ENCODE assay signal across 1 cellular context in the genomic region with DNA sequence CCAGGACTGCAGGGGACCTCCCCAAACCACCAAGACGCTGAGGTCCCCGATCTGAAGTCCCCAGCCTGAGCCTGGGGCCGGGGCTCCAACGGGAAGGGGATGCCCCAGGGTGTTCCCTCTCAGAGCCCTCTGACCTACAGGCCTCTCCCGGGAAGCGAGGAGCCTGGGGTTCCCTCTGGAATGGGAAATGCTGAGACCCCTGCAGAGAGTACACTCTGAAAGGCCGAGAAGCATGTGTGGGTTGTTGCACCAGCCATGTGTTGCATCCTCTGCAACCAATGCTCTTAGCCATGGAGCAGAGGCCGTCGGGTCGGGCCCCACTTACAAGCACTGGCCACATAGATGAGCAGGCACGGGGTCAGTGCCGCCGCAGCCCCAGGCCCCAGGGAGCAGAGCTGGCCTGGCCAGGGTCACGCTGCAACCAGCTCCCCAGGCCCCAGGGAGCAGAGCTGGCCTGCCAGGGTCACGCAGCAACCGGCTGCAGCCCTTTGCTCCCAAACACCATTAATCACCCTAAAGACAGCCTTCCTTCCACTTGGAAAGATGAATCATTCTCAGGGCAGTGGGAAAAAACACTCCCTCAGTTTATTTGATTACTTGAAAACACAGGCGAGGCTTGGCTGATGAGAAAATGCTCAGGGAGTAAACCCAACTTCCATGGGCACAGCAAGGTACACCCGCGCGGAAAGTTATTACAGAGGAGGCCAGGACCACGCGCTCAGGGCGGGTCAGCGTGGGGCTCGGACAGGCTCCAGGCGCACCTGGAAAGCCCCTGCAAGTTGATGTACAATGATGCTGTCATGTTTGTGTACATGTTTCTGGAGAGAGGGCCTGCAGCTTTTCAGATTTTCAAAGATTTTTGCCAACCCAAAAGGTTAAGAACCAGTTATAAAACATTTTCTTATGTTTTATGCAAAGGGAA.
TF ChIP-seq lines count a peak whose summit lies in the region.

No MANE protein-coding gene starts in this region.

TF ChIP-seq in HepG2, 621 proteins besides CTCF, POLR2A, EP300 and RAD21 (continued from another document and continues in another):
- TF ChIP-seq, protein P1, sequence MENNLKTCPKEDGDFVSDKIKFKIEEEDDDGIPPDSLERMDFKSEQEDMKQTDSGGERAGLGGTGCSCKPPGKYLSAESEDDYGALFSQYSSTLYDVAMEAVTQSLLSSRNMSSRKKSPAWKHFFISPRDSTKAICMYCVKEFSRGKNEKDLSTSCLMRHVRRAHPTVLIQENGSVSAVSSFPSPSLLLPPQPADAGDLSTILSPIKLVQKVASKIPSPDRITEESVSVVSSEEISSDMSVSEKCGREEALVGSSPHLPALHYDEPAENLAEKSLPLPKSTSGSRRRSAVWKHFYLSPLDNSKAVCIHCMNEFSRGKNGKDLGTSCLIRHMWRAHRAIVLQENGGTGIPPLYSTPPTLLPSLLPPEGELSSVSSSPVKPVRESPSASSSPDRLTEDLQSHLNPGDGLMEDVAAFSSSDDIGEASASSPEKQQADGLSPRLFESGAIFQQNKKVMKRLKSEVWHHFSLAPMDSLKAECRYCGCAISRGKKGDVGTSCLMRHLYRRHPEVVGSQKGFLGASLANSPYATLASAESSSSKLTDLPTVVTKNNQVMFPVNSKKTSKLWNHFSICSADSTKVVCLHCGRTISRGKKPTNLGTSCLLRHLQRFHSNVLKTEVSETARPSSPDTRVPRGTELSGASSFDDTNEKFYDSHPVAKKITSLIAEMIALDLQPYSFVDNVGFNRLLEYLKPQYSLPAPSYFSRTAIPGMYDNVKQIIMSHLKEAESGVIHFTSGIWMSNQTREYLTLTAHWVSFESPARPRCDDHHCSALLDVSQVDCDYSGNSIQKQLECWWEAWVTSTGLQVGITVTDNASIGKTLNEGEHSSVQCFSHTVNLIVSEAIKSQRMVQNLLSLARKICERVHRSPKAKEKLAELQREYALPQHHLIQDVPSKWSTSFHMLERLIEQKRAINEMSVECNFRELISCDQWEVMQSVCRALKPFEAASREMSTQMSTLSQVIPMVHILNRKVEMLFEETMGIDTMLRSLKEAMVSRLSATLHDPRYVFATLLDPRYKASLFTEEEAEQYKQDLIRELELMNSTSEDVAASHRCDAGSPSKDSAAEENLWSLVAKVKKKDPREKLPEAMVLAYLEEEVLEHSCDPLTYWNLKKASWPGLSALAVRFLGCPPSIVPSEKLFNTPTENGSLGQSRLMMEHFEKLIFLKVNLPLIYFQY (CRISPR knock-in tag; IDR thresholded peaks at IDR 0.05; ENCODE audit: borderline replicate concordance) = no peak
- TF ChIP-seq NONO (IDR thresholded peaks at IDR 0.05) (no peak), NONO (CRISPR knock-in tag; conservative IDR thresholded peaks at IDR 0.05) (no peak), CC2D1A (CRISPR knock-in tag; IDR thresholded peaks at IDR 0.05) (no peak), GABPB1 (CRISPR knock-in tag; IDR thresholded peaks at IDR 0.05) (peak; percentile 41; the same call in 1 of the 2 replicates), ZNF350 (CRISPR knock-in tag; IDR thresholded peaks at IDR 0.05; ENCODE audit: borderline replicate concordance, low read depth) (peak; percentile 44; the same call in 1 of the 2 replicates), ZNF225 (CRISPR knock-in tag; IDR thresholded peaks at IDR 0.05) (0 out of 2 replicates have a peak, but pooled peaks have one; percentile 19), ZNF572 (CRISPR knock-in tag; IDR thresholded peaks at IDR 0.05) (no peak), CAMTA2 (CRISPR knock-in tag; IDR thresholded peaks at IDR 0.05; ENCODE audit: borderline replicate concordance) (0 out of 2 replicates have a peak, but pooled peaks have one; percentile 38), NFKBIZ (CRISPR knock-in tag; IDR thresholded peaks at IDR 0.05) (no peak), ZFY (CRISPR knock-in tag; IDR thresholded peaks at IDR 0.05) (peak; percentile 55), SPEN (CRISPR knock-in tag; IDR thresholded peaks at IDR 0.05; ENCODE audit: low read depth) (0 out of 2 replicates have a peak, but pooled peaks have one; percentile 33), SMAD1 (CRISPR knock-in tag; IDR thresholded peaks at IDR 0.05; ENCODE audit: borderline replicate concordance, low read depth) (0 out of 2 replicates have a peak, but pooled peaks have one; percentile 18), ZNF75D (CRISPR knock-in tag; IDR thresholded peaks at IDR 0.05; ENCODE audit: borderline replicate concordance) (no peak), ZNF777 (CRISPR knock-in tag; IDR thresholded peaks at IDR 0.05) (no peak), ZKSCAN8 (CRISPR knock-in tag; IDR thresholded peaks at IDR 0.05; ENCODE audit: borderline replicate concordance) (no peak), SMC3 (IDR thresholded peaks at IDR 0.05; ENCODE audit: low read length) (no peak), ZNF326 (CRISPR knock-in tag; IDR thresholded peaks at IDR 0.05; ENCODE audit: borderline replicate concordance) (no peak), ZFP62 (CRISPR knock-in tag; IDR thresholded peaks at IDR 0.05) (no peak), MAF1 (CRISPR knock-in tag; IDR thresholded peaks at IDR 0.05; ENCODE audit: borderline replicate concordance) (no peak), ZNF263 (CRISPR knock-in tag; IDR thresholded peaks at IDR 0.05) (no peak), DNMT1 (CRISPR knock-in tag; IDR thresholded peaks at IDR 0.05) (no peak), RCOR2 (CRISPR knock-in tag; IDR thresholded peaks at IDR 0.05) (0 out of 2 replicates have a peak, but pooled peaks have one; percentile 49), NR2F1 (CRISPR knock-in tag; IDR thresholded peaks at IDR 0.05) (peak in 1 of 2 experiments; percentile 37; a peak in 2 of 4 replicates), MEIS1 (CRISPR knock-in tag; IDR thresholded peaks at IDR 0.05; ENCODE audit: borderline replicate concordance) (peak; percentile 100; the same call in 1 of the 2 replicates), ZFP41 (CRISPR knock-in tag; IDR thresholded peaks at IDR 0.05; ENCODE audit: borderline replicate concordance) (no peak), ZNF629 (CRISPR knock-in tag; conservative IDR thresholded peaks at IDR 0.05) (no peak), PRMT3 (CRISPR knock-in tag; IDR thresholded peaks at IDR 0.05; ENCODE audit: borderline replicate concordance, low read depth) (no peak), ZNF501 (CRISPR knock-in tag; IDR thresholded peaks at IDR 0.05) (peak; percentile 66; the same call in 1 of the 2 replicates), ZFP36 (IDR thresholded peaks at IDR 0.05; ENCODE audit: borderline replicate concordance, low read depth, low read length, partially characterized antibody) (no peak), ZNF761 (CRISPR knock-in tag; conservative IDR thresholded peaks at IDR 0.05) (no peak), ZNF136 (CRISPR knock-in tag; IDR thresholded peaks at IDR 0.05; ENCODE audit: low read depth) (no peak)
- TF ChIP-seq, protein P2, sequence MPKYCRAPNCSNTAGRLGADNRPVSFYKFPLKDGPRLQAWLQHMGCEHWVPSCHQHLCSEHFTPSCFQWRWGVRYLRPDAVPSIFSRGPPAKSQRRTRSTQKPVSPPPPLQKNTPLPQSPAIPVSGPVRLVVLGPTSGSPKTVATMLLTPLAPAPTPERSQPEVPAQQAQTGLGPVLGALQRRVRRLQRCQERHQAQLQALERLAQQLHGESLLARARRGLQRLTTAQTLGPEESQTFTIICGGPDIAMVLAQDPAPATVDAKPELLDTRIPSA (CRISPR knock-in tag; IDR thresholded peaks at IDR 0.05; ENCODE audit: borderline replicate concordance) = no peak
- TF ChIP-seq, protein P3, sequence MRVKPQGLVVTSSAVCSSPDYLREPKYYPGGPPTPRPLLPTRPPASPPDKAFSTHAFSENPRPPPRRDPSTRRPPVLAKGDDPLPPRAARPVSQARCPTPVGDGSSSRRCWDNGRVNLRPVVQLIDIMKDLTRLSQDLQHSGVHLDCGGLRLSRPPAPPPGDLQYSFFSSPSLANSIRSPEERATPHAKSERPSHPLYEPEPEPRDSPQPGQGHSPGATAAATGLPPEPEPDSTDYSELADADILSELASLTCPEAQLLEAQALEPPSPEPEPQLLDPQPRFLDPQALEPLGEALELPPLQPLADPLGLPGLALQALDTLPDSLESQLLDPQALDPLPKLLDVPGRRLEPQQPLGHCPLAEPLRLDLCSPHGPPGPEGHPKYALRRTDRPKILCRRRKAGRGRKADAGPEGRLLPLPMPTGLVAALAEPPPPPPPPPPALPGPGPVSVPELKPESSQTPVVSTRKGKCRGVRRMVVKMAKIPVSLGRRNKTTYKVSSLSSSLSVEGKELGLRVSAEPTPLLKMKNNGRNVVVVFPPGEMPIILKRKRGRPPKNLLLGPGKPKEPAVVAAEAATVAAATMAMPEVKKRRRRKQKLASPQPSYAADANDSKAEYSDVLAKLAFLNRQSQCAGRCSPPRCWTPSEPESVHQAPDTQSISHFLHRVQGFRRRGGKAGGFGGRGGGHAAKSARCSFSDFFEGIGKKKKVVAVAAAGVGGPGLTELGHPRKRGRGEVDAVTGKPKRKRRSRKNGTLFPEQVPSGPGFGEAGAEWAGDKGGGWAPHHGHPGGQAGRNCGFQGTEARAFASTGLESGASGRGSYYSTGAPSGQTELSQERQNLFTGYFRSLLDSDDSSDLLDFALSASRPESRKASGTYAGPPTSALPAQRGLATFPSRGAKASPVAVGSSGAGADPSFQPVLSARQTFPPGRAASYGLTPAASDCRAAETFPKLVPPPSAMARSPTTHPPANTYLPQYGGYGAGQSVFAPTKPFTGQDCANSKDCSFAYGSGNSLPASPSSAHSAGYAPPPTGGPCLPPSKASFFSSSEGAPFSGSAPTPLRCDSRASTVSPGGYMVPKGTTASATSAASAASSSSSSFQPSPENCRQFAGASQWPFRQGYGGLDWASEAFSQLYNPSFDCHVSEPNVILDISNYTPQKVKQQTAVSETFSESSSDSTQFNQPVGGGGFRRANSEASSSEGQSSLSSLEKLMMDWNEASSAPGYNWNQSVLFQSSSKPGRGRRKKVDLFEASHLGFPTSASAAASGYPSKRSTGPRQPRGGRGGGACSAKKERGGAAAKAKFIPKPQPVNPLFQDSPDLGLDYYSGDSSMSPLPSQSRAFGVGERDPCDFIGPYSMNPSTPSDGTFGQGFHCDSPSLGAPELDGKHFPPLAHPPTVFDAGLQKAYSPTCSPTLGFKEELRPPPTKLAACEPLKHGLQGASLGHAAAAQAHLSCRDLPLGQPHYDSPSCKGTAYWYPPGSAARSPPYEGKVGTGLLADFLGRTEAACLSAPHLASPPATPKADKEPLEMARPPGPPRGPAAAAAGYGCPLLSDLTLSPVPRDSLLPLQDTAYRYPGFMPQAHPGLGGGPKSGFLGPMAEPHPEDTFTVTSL (CRISPR knock-in tag; IDR thresholded peaks at IDR 0.05; ENCODE audit: borderline replicate concordance) = no peak; the same call in 1 of the 2 replicates
- TF ChIP-seq, protein P4, sequence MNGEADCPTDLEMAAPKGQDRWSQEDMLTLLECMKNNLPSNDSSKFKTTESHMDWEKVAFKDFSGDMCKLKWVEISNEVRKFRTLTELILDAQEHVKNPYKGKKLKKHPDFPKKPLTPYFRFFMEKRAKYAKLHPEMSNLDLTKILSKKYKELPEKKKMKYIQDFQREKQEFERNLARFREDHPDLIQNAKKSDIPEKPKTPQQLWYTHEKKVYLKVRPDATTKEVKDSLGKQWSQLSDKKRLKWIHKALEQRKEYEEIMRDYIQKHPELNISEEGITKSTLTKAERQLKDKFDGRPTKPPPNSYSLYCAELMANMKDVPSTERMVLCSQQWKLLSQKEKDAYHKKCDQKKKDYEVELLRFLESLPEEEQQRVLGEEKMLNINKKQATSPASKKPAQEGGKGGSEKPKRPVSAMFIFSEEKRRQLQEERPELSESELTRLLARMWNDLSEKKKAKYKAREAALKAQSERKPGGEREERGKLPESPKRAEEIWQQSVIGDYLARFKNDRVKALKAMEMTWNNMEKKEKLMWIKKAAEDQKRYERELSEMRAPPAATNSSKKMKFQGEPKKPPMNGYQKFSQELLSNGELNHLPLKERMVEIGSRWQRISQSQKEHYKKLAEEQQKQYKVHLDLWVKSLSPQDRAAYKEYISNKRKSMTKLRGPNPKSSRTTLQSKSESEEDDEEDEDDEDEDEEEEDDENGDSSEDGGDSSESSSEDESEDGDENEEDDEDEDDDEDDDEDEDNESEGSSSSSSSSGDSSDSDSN (CRISPR knock-in tag; IDR thresholded peaks at IDR 0.05) = peak; percentile 63
- TF ChIP-seq, protein P5, sequence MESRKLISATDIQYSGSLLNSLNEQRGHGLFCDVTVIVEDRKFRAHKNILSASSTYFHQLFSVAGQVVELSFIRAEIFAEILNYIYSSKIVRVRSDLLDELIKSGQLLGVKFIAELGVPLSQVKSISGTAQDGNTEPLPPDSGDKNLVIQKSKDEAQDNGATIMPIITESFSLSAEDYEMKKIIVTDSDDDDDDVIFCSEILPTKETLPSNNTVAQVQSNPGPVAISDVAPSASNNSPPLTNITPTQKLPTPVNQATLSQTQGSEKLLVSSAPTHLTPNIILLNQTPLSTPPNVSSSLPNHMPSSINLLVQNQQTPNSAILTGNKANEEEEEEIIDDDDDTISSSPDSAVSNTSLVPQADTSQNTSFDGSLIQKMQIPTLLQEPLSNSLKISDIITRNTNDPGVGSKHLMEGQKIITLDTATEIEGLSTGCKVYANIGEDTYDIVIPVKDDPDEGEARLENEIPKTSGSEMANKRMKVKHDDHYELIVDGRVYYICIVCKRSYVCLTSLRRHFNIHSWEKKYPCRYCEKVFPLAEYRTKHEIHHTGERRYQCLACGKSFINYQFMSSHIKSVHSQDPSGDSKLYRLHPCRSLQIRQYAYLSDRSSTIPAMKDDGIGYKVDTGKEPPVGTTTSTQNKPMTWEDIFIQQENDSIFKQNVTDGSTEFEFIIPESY (CRISPR knock-in tag; IDR thresholded peaks at IDR 0.05) = peak; percentile 80
- TF ChIP-seq, protein P6, sequence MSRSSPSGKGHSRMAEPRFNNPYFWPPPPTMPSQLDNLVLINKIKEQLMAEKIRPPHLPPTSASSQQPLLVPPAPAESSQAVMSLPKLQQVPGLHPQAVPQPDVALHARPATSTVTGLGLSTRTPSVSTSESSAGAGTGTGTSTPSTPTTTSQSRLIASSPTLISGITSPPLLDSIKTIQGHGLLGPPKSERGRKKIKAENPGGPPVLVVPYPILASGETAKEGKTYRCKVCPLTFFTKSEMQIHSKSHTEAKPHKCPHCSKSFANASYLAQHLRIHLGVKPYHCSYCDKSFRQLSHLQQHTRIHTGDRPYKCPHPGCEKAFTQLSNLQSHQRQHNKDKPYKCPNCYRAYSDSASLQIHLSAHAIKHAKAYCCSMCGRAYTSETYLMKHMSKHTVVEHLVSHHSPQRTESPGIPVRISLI (CRISPR knock-in tag; IDR thresholded peaks at IDR 0.05; ENCODE audit: borderline replicate concordance) = no peak
- TF ChIP-seq, protein P7, sequence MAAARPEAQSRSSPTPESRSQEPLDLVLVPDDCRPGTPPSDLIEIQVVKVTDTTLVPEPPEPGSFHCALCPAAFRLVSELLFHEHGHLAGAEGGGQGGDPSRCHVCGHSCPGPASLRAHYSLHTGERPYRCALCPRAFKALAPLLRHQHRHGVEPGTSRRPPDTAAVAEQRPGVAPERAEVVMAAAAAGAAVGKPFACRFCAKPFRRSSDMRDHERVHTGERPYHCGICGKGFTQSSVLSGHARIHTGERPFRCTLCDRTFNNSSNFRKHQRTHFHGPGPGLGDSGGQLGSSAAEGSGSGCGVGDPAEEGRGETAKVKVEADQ (CRISPR knock-in tag; IDR thresholded peaks at IDR 0.05; ENCODE audit: borderline replicate concordance) = 0 out of 2 replicates have a peak, but pooled peaks have one; percentile 38
- TF ChIP-seq, protein P8, sequence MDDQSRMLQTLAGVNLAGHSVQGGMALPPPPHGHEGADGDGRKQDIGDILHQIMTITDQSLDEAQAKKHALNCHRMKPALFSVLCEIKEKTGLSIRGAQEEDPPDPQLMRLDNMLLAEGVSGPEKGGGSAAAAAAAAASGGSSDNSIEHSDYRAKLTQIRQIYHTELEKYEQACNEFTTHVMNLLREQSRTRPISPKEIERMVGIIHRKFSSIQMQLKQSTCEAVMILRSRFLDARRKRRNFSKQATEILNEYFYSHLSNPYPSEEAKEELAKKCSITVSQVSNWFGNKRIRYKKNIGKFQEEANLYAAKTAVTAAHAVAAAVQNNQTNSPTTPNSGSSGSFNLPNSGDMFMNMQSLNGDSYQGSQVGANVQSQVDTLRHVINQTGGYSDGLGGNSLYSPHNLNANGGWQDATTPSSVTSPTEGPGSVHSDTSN (CRISPR knock-in tag; IDR thresholded peaks at IDR 0.05; ENCODE audit: borderline replicate concordance) = no peak
